ENCODE assay signal across 8 cellular contexts in genomic region chr6:38871745-38872568, GRCh38.
DNase-seq lines count a peak whose midpoint lies in the region; ATAC-seq, FAIRE-seq and TF ChIP-seq lines count a peak whose summit lies in the region.

No MANE protein-coding gene starts in this region.

- DNase-seq in DMS 273 (lab: John Stamatoyannopoulos, UW; ENCODE audit: unreplicated experiment) (peak; percentile 77), DMS 273 treated with DMSO at 0.1 percent for 48 hours (lab: John Stamatoyannopoulos, UW) (no peak), NCI-H146 (lab: John Stamatoyannopoulos, UW) (peak; percentile 13), brain pericyte (ENCODE audit: low read depth, low spot score) (peak; percentile 15), islet precursor cell (peak; percentile 76)
- DNase-seq in stimulated activated CD4-positive, alpha-beta T cell treated with anti-CD3 and anti-CD28 coated beads, Interleukin-2, amount 100 ng/mL, for 24 hours = peak; percentile 64 to 71

- TF ChIP-seq POLR2A in GM18505 (IDR thresholded peaks at IDR 0.05; ENCODE audit: borderline replicate concordance, extremely low read depth, insufficient read depth, insufficient read length) = no peak

- FAIRE-seq in TTC549 (lab: Jason Lieb, UNC) = peak; percentile 58

- ATAC-seq in GM18505 (IDR thresholded peaks at IDR 0.05; ENCODE audit: unreplicated experiment) = no peak
